ENCODE assay signal across 1 cellular context in the genomic region with DNA sequence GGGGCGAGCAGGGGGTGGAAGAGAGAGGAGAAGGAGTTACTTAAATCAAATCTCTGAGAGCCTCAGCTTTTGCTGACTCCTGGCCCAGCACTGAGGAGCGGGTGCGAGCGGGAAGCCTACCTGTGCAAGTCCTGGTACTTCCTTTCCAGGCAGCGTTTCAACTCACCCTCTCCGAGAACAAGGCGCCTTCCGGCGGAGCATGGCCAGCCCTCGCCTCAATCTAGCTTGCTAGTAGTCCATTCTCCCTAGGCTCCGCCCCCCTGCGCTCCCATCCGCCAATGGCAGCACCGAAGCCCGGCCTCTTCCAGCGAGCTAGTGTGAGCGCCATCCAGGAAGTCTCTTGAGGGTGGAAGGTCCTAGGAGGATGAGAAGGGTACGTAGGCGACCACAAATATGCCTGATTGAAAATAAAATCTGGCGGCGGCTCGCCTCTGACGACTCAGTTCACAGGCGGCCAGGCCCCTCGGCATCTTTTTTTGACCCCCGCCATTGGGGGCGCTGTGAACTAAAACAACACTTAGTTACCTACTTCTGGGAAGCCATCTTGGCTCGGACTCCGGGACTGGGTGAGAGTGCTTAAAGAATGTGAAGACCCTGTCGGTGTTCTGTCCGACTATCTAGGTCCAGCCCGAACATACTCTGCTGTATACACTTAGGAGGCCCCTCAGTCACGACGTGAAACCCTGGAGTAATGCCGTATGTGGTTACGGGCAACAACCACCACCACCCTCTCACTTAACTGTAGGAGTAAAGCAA.
A peak's percentile ranks its signal among the peaks of the same experiment; 100 is the strongest.
TF ChIP-seq lines count a peak whose summit lies in the region.

A gene with protein sequence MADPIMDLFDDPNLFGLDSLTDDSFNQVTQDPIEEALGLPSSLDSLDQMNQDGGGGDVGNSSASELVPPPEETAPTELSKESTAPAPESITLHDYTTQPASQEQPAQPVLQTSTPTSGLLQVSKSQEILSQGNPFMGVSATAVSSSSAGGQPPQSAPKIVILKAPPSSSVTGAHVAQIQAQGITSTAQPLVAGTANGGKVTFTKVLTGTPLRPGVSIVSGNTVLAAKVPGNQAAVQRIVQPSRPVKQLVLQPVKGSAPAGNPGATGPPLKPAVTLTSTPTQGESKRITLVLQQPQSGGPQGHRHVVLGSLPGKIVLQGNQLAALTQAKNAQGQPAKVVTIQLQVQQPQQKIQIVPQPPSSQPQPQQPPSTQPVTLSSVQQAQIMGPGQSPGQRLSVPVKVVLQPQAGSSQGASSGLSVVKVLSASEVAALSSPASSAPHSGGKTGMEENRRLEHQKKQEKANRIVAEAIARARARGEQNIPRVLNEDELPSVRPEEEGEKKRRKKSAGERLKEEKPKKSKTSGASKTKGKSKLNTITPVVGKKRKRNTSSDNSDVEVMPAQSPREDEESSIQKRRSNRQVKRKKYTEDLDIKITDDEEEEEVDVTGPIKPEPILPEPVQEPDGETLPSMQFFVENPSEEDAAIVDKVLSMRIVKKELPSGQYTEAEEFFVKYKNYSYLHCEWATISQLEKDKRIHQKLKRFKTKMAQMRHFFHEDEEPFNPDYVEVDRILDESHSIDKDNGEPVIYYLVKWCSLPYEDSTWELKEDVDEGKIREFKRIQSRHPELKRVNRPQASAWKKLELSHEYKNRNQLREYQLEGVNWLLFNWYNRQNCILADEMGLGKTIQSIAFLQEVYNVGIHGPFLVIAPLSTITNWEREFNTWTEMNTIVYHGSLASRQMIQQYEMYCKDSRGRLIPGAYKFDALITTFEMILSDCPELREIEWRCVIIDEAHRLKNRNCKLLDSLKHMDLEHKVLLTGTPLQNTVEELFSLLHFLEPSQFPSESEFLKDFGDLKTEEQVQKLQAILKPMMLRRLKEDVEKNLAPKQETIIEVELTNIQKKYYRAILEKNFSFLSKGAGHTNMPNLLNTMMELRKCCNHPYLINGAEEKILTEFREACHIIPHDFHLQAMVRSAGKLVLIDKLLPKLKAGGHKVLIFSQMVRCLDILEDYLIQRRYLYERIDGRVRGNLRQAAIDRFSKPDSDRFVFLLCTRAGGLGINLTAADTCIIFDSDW (N-terminal part only) (minus strand): TSS at position 212 of the 756 bp plus-strand sequence. CDS start 24,480 bp downstream, outside the sequence.

TF ChIP-seq in K562, 482 proteins besides CTCF, POLR2A, EP300 and RAD21 (continued from another document and continues in another):
- TF ChIP-seq KLF10 (CRISPR knock-in tag; IDR thresholded peaks at IDR 0.05) (no peak), SIN3B (IDR thresholded peaks at IDR 0.05; ENCODE audit: low read depth) (no peak), MECOM (CRISPR knock-in tag; IDR thresholded peaks at IDR 0.05) (no peak), E2F3 (CRISPR knock-in tag; IDR thresholded peaks at IDR 0.05) (no peak), FIP1L1 (IDR thresholded peaks at IDR 0.05; ENCODE audit: low read depth, low read length, poor library complexity, severe bottlenecking) (no peak), CC2D1A (IDR thresholded peaks at IDR 0.05) (0 out of 2 replicates have a peak, but pooled peaks have one; percentile 48), TAF7 (tag; IDR thresholded peaks at IDR 0.05) (peak; percentile 63), ZNF143 (CRISPR knock-in tag; IDR thresholded peaks at IDR 0.05) (no peak), ZNF695 (CRISPR knock-in tag; IDR thresholded peaks at IDR 0.05) (no peak), PHB2 (IDR thresholded peaks at IDR 0.05; ENCODE audit: low read depth) (no peak), C11orf30 (IDR thresholded peaks at IDR 0.05; ENCODE audit: low read depth) (peak; percentile 24; the same call in 1 of the 2 replicates), CCNT2 (IDR thresholded peaks at IDR 0.05; ENCODE audit: borderline replicate concordance, extremely low read depth, insufficient read length, low read depth, low read length) (no peak), NKRF (IDR thresholded peaks at IDR 0.05; ENCODE audit: borderline replicate concordance) (peak; percentile 80; the same call in 1 of the 2 replicates), FOSL1 (tag; conservative IDR thresholded peaks at IDR 0.05) (0 out of 2 replicates have a peak, but pooled peaks have one; percentile 17), CEBPB (tag; IDR thresholded peaks at IDR 0.05) (no peak), HEY1 (CRISPR knock-in tag; IDR thresholded peaks at IDR 0.05; ENCODE audit: borderline replicate concordance) (no peak), RBM34 (IDR thresholded peaks at IDR 0.05; ENCODE audit: borderline replicate concordance, insufficient read depth, low read length) (no peak), FOXA3 (CRISPR knock-in tag; conservative IDR thresholded peaks at IDR 0.05 in 1 of 2, IDR thresholded peaks at IDR 0.05 in 1 of 2) (no peak), ZNF274 (IDR thresholded peaks at IDR 0.05; ENCODE audit: borderline replicate concordance, low read depth, low read length) (no peak), REST (CRISPR knock-in tag; IDR thresholded peaks at IDR 0.05; ENCODE audit: low read depth) (no peak), BRCA1 (IDR thresholded peaks at IDR 0.05) (no peak), BRCA1 (CRISPR knock-in tag; IDR thresholded peaks at IDR 0.05) (no peak), SREBF1 (IDR thresholded peaks at IDR 0.05; ENCODE audit: borderline replicate concordance, low read depth, low read length) (no peak), COPS2 (conservative IDR thresholded peaks at IDR 0.05) (no peak), FOXP1 (CRISPR knock-in tag; IDR thresholded peaks at IDR 0.05) (no peak), MXD1 (CRISPR knock-in tag; IDR thresholded peaks at IDR 0.05; ENCODE audit: borderline replicate concordance, poor library complexity, severe bottlenecking) (no peak), ZNF584 (CRISPR knock-in tag; IDR thresholded peaks at IDR 0.05; ENCODE audit: low read depth) (no peak), NFYB (IDR thresholded peaks at IDR 0.05; ENCODE audit: extremely low read depth, insufficient read length) (peak; percentile 41), DDX20 (tag; IDR thresholded peaks at IDR 0.05; ENCODE audit: low read depth) (no peak), KDM2B (CRISPR knock-in tag; IDR thresholded peaks at IDR 0.05) (no peak), MAX (CRISPR knock-in tag; IDR thresholded peaks at IDR 0.05) (peak; percentile 41; the same call in 1 of the 2 replicates), TAF15 (IDR thresholded peaks at IDR 0.05; ENCODE audit: low read depth, low read length) (no peak), TAF1 (IDR thresholded peaks at IDR 0.05; ENCODE audit: control insufficient read depth, extremely low read depth, insufficient read depth, low read length, severe bottlenecking) (peak; percentile 70), MYBL2 (IDR thresholded peaks at IDR 0.05; ENCODE audit: low read depth) (no peak), MYBL2 (CRISPR knock-in tag; IDR thresholded peaks at IDR 0.05; ENCODE audit: borderline replicate concordance) (no peak), ETS1 (conservative IDR thresholded peaks at IDR 0.05; ENCODE audit: control insufficient read depth, low read depth, low read length) (no peak), GTF2F1 (IDR thresholded peaks at IDR 0.05; ENCODE audit: low read depth, low read length) (no peak), ZBTB2 (IDR thresholded peaks at IDR 0.05) (no peak), MYNN (IDR thresholded peaks at IDR 0.05) (no peak), MYNN (CRISPR knock-in tag; IDR thresholded peaks at IDR 0.05) (no peak), ZFX (CRISPR knock-in tag; IDR thresholded peaks at IDR 0.05) (peak; percentile 49; the same call in 1 of the 2 replicates)
- TF ChIP-seq, protein P1, sequence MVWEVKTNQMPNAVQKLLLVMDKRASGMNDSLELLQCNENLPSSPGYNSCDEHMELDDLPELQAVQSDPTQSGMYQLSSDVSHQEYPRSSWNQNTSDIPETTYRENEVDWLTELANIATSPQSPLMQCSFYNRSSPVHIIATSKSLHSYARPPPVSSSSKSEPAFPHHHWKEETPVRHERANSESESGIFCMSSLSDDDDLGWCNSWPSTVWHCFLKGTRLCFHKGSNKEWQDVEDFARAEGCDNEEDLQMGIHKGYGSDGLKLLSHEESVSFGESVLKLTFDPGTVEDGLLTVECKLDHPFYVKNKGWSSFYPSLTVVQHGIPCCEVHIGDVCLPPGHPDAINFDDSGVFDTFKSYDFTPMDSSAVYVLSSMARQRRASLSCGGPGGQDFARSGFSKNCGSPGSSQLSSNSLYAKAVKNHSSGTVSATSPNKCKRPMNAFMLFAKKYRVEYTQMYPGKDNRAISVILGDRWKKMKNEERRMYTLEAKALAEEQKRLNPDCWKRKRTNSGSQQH (CRISPR knock-in tag; IDR thresholded peaks at IDR 0.05) = no peak
- TF ChIP-seq, protein P2, sequence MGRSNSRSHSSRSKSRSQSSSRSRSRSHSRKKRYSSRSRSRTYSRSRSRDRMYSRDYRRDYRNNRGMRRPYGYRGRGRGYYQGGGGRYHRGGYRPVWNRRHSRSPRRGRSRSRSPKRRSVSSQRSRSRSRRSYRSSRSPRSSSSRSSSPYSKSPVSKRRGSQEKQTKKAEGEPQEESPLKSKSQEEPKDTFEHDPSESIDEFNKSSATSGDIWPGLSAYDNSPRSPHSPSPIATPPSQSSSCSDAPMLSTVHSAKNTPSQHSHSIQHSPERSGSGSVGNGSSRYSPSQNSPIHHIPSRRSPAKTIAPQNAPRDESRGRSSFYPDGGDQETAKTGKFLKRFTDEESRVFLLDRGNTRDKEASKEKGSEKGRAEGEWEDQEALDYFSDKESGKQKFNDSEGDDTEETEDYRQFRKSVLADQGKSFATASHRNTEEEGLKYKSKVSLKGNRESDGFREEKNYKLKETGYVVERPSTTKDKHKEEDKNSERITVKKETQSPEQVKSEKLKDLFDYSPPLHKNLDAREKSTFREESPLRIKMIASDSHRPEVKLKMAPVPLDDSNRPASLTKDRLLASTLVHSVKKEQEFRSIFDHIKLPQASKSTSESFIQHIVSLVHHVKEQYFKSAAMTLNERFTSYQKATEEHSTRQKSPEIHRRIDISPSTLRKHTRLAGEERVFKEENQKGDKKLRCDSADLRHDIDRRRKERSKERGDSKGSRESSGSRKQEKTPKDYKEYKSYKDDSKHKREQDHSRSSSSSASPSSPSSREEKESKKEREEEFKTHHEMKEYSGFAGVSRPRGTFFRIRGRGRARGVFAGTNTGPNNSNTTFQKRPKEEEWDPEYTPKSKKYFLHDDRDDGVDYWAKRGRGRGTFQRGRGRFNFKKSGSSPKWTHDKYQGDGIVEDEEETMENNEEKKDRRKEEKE (IDR thresholded peaks at IDR 0.05; ENCODE audit: borderline replicate concordance in 1 of 2, control insufficient read depth in 1 of 2, low read depth in 2 of 2, low read length in 1 of 2) = no peak
